Comparison of ENCODE assay signal across 1 cellular context in genomic region chr17:76492989-76493501, GRCh38.
TF ChIP-seq lines count a peak whose summit lies in the region.

No MANE protein-coding gene starts in this region.

TF ChIP-seq in HCT116, 20 proteins besides CTCF, POLR2A, EP300 and RAD21:
- TF ChIP-seq SIN3A (IDR thresholded peaks at IDR 0.05; ENCODE audit: low read depth) (no peak), ATF3 (IDR thresholded peaks at IDR 0.05) (no peak), JUND (IDR thresholded peaks at IDR 0.05) (no peak), POLR2AphosphoS5 (IDR thresholded peaks at IDR 0.05; ENCODE audit: low read depth, low read length) (no peak), MAX (IDR thresholded peaks at IDR 0.05) (no peak), EZH2phosphoT487 (IDR thresholded peaks at IDR 0.05; ENCODE audit: borderline replicate concordance) (no peak), CEBPB (IDR thresholded peaks at IDR 0.05; ENCODE audit: low read depth) (no peak), REST (IDR thresholded peaks at IDR 0.05; ENCODE audit: low read depth) (no peak), YY1 (IDR thresholded peaks at IDR 0.05; ENCODE audit: extremely low read depth, insufficient replicate concordance, low read depth, low read length) (no peak), TCF7L2 (IDR thresholded peaks at IDR 0.05; ENCODE audit: borderline replicate concordance, extremely low read depth, insufficient read depth, insufficient read length) (no peak), ZBTB33 (IDR thresholded peaks at IDR 0.05; ENCODE audit: extremely low read depth, insufficient replicate concordance, low read length) (no peak), EZH2 (IDR thresholded peaks at IDR 0.05) (no peak), SP1 (IDR thresholded peaks at IDR 0.05; ENCODE audit: low read depth) (no peak)
